In genomic region chr2:61179701-61180639, GRCh38 we compare ENCODE assay signal across 8 cellular contexts. TPM values are rescaled to one million over a fixed set of nuclear protein-coding genes. Genes with fewer than 3 reads are reported as not detected.
A peak's percentile ranks its signal among the peaks of the same experiment; 100 is the strongest.
DNase-seq lines count a peak whose midpoint lies in the region; ATAC-seq and TF ChIP-seq lines count a peak whose summit lies in the region.

No MANE protein-coding gene starts in this region.

- peak overlapping the region; percentile 94 for H3K4me3 Mint-ChIP-seq in activated B cell treated with CpG ODN at 0.5 μM for 24 hours

- in situ Hi-C loops in G401 (cut with HindIII; ENCODE audit: low sequenced_read_pairs): no loop called here

- no peak for TF ChIP-seq CTCF in activated B cell treated with CpG ODN at 0.5 μM for 24 hours (IDR thresholded peaks at IDR 0.05)
- TF ChIP-seq CTCF in foreskin keratinocyte (conservative IDR thresholded peaks at IDR 0.05): no peak

- H3K27me3 ChIP-seq in foreskin keratinocyte: no peaks in the 10 kb centered on the region

- peak overlapping the region; percentile 15 for H3K27ac Mint-ChIP-seq in activated B cell treated with CpG ODN at 0.5 μM for 24 hours

- CTCF ChIA-PET in activated B cell treated with CpG ODN at 0.5 μM for 24 hours (lab: Charles Lee): no interaction called here

- no peak overlapping the region for H3K27ac ChIP-seq in foreskin keratinocyte

- POLR2A ChIA-PET in activated B cell treated with CpG ODN at 0.5 μM for 24 hours (lab: Charles Lee): interaction anchor here (1.3 kb wide), 1 partner anchor 35 kb away, joined by 9 read pairs; no protein-coding TSS in a partner anchor

- peaks cover 27% of the 10 kb centered on the region for H3K4me1 ChIP-seq in foreskin keratinocyte

- no peaks in the 10 kb centered on the region for H3K9me3 Mint-ChIP-seq in activated B cell treated with CpG ODN at 0.5 μM for 24 hours

- peaks cover 57% of the 10 kb centered on the region for H3K36me3 Mint-ChIP-seq in activated B cell treated with CpG ODN at 0.5 μM for 24 hours (ENCODE audit: low read depth)

- intact Hi-C loops in activated B cell treated with CpG ODN at 0.5 μM for 24 hours (cut with micrococcal nuclease): loop anchor here (5.0 kb wide), 1 partner anchor 388 kb away; no protein-coding TSS in a partner anchor

- DNase-seq in G401 (ENCODE audit: low spot score) (peak; percentile 80), activated B cell treated with CpG ODN at 0.5 μM for 24 hours (no peak), foreskin keratinocyte (peak in 1 of 2 donors; percentile 64), pons (ENCODE audit: low spot score) (peak; percentile 65), DMS79 treated with DMSO at 0.1 percent for 48 hours (lab: John Stamatoyannopoulos, UW) (no peak), OCI-M2 (lab: John Stamatoyannopoulos, UW; ENCODE audit: unreplicated experiment) (no peak), NCI-H1105 (lab: John Stamatoyannopoulos, UW) (no peak), OCI-M1 (lab: John Stamatoyannopoulos, UW) (no peak)

- H3K4me1 Mint-ChIP-seq in activated B cell treated with CpG ODN at 0.5 μM for 24 hours: peaks cover 53% of the 10 kb centered on the region

- ATAC-seq in activated B cell treated with CpG ODN at 0.5 μM for 24 hours (ENCODE audit: low read depth): no peak
- ATAC-seq in foreskin keratinocyte: peak; percentile 19

- no peaks in the 10 kb centered on the region for H3K27me3 Mint-ChIP-seq in activated B cell treated with CpG ODN at 0.5 μM for 24 hours

RNA-seq across cellular contexts. Expression of gene C2orf74, which starts 18.0 kb away (rescaled TPM):
- total RNA-seq in G401 (2014; rRNA removed; shearing (Covaris generic)): 1.2 TPM in 1 of 2 replicates, not detected in the other
- 6.0 and 7.6 TPM in 2 replicates for total RNA-seq in activated B cell treated with CpG ODN at 0.5 μM for 24 hours
- 21.5 and 22.6 TPM in 2 replicates for total RNA-seq in foreskin keratinocyte
- 25.6 and 26.8 TPM in 2 replicates for polyA plus RNA-seq in foreskin keratinocyte

Comparison
In these comparisons a context has a peak if more than half of its experiments do, and no peak if none do; other contexts are left out.
1. DNase-seq: peak in G401 (single experiment) and pons (single experiment); none in activated B cell treated with CpG ODN at 0.5 μM for 24 hours (single experiment), DMS79 treated with DMSO at 0.1 percent for 48 hours (single experiment), OCI-M2 (single experiment), NCI-H1105 (single experiment) and OCI-M1 (single experiment).